In the genomic region with DNA sequence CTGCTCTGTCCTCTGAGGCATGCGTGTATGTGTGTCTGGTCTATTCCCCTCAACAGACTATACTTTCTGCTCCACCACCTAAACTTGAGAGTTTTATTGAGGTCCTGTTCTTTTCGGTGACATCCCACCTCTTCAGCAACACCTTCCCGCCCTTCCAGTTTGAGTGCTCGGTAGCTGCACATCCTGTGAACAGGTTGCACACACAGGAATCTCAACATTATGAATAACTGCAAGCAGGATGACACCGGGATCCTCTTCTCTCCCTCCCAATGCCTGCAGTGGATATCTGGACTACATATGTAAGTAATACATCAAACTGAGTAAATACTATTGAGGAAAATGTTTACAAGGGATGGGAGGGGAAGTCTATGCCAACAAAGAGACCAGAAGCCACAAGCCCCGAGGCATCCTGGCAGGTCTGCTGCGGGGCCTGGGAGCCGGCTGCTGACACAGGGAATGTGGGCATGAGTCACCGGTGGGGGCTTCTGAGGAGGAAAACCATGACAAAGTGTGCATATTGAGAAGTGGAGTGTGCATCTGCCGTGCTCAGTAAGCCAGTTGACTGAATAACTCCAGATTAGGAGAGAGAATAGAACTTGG, we compare ENCODE assay signal across 12 cellular contexts. TPM values are rescaled to one million over a fixed set of nuclear protein-coding genes. Genes with fewer than 3 reads are reported as not detected.
DNase-seq lines count a peak whose midpoint lies in the region; ATAC-seq and TF ChIP-seq lines count a peak whose summit lies in the region.
"Had no signal": no experiment of that assay in that cellular context is flagged by ENCODE, and none has a peak within 500 bp of the region (broad histone marks: within the 10 kb centered on the region; RNA-seq: fewer than 3 reads in every experiment).

No MANE protein-coding gene starts in this region.

- H3K36me3 ChIP-seq in A673 (ENCODE audit: insufficient read depth, low read length, poor library complexity, severe bottlenecking) = no peaks in the 10 kb centered on the region
- H3K36me3 ChIP-seq: vagina had no signal

- no TSS peak for BruUV-seq in A673 (replicated peaks; lab: Mats Ljungman, UMichigan)

- no peak overlapping the region for H3K4me3 ChIP-seq in A673 (ENCODE audit: low read depth, low read length, poor library complexity, severe bottlenecking)
- no peak overlapping the region for H3K4me3 ChIP-seq in fibroblast of pulmonary artery (replicated peaks; ENCODE audit: low read depth, low read length)
- H3K4me3 ChIP-seq: vagina had no signal

- no peak overlapping the region for H3K27ac ChIP-seq in A673 (ENCODE audit: low read depth, low read length, poor library complexity, severe bottlenecking)
- H3K27ac ChIP-seq: vagina had no signal

- POLR2A ChIA-PET in A673 (lab: Charles Lee; ENCODE audit: low non-redundant PET) = no interaction called here

- ATAC-seq in HG03175 (IDR thresholded peaks at IDR 0.05; ENCODE audit: unreplicated experiment) = no peak
- no peak for ATAC-seq in GM19395 (IDR thresholded peaks at IDR 0.05; ENCODE audit: unreplicated experiment)

- no peaks in the 10 kb centered on the region for H3K9me3 ChIP-seq in A673 (ENCODE audit: low read depth, low read length, poor library complexity, severe bottlenecking)
- H3K9me3 ChIP-seq: vagina had no signal

- no peak for TF ChIP-seq CTCF in A673 (conservative IDR thresholded peaks at IDR 0.05; ENCODE audit: low read depth, low read length)
- TF ChIP-seq CTCF in fibroblast of pulmonary artery (IDR thresholded peaks at IDR 0.05; ENCODE audit: low read length, missing control alignments) = no peak

- CTCF ChIA-PET in A673 (lab: Charles Lee) = no interaction called here

- H3K4me1 ChIP-seq in A673 (ENCODE audit: insufficient read depth, low read length, poor library complexity, severe bottlenecking) = no peaks in the 10 kb centered on the region

- DNase-seq in A673 (ENCODE audit: low spot score) (peak; percentile 39), GM03348 (ENCODE audit: low spot score) (peak; percentile 66), RPMI7951 (ENCODE audit: low read depth) (peak; percentile 96), fibroblast of pulmonary artery (ENCODE audit: low read depth) (peak; percentile 51), T-helper 1 cell (no peak), inferior parietal cortex (ENCODE audit: extremely low spot score) (no peak)
- DNase-seq: activated naive CD8-positive, alpha-beta T cell treated with anti-CD3 and anti-CD28 coated beads, Interleukin-2, amount 10 ng/mL, durations not matched to agents 7 days and 5 days; naive B cell; NCI-H1930 had no signal

- H3K27me3 ChIP-seq in A673 (replicated peaks; ENCODE audit: insufficient read depth, low read depth, low read length, poor library complexity) = no peaks in the 10 kb centered on the region
- H3K27me3 ChIP-seq: vagina had no signal

- intact Hi-C loops in A673 (cut with micrococcal nuclease; ENCODE audit: unreplicated experiment) = no loop called here

RNA-seq across cellular contexts. Expression of gene ANKRD33B, which starts 8.6 kb away (rescaled TPM):
- 0.75 and 1.1 TPM in 2 replicates for total RNA-seq in A673 (2021)
- 0.36 and 0.59 TPM in 2 replicates for total RNA-seq in RPMI7951 (2014; rRNA removed; shearing (Covaris generic))

Comparison
In these comparisons a context has a peak if more than half of its experiments do, and no peak if none do; other contexts are left out.
1. DNase-seq: peak in A673 (single experiment), GM03348 (single experiment), RPMI7951 (single experiment) and fibroblast of pulmonary artery (single experiment); none in T-helper 1 cell (0 of 5) and inferior parietal cortex (single experiment).